11 cellular contexts compared by ENCODE assay signal in the genomic region with DNA sequence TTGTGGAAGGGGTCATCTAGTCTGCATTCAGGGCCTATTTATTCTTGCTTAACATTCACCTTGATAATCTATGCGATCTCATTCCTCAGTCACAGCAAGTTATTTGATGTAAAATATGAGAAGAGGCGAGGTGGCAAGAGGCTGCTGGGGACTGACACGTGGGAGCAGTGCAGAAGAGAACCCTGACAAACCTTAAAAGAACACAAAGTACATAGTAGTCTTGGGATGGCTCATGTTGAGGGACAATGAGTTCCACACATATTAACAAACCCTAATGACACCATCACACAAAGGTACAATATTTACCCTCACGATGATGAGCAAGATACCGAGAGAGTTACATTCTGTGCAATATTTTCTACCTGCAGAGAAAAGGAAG. TPM values are rescaled to one million over a fixed set of nuclear protein-coding genes. Genes with fewer than 3 reads are reported as not detected.
DNase-seq lines count a peak whose midpoint lies in the region; ATAC-seq and TF ChIP-seq lines count a peak whose summit lies in the region.
"Had no signal": no experiment of that assay in that cellular context is flagged by ENCODE, and none has a peak within 500 bp of the region (broad histone marks: within the 10 kb centered on the region; RNA-seq: fewer than 3 reads in every experiment).

No MANE protein-coding gene starts in this region.

- no peak overlapping the region for H3K4me3 Mint-ChIP-seq in mesothelial cell of epicardium

- H3K4me3 ChIP-seq in uterus, result no peak overlapping the region
- H3K4me3 ChIP-seq: testis had no signal

- peaks cover 0 to 5% of the 10 kb centered on the region in 2 donors for H3K36me3 Mint-ChIP-seq in activated naive CD4-positive, alpha-beta T cell treated with anti-CD3 and anti-CD28 coated beads, Interleukin-2, amount 50 U/mL, for 72 hours
- H3K36me3 Mint-ChIP-seq in mesothelial cell of epicardium, result no peaks in the 10 kb centered on the region

- H3K4me1 Mint-ChIP-seq in mesothelial cell of epicardium, result peaks cover 79% of the 10 kb centered on the region

- peak; percentile 32 for DNase-seq in stimulated activated CD4-positive, alpha-beta T cell treated with anti-CD3 and anti-CD28 coated beads, Interleukin-15, amount 100 ng/mL, for 24 hours
- no peak for DNase-seq in stimulated activated CD4-positive, alpha-beta T cell treated with anti-CD3 and anti-CD28 coated beads, Interleukin-12 subunit alpha, Interleukin-12 subunit beta, amount 100 ng/mL, for 4 hours
- DNase-seq in activated naive CD4-positive, alpha-beta T cell treated with anti-CD3 and anti-CD28 coated beads, Interleukin-2, amount 50 U/mL, for 72 hours (ENCODE audit: low spot score in 2 of 2), result no peak
- DNase-seq in mesothelial cell of epicardium (ENCODE audit: low spot score in 2 of 2, unreplicated experiment in 2 of 2) (no peak), uterus (no peak), left colon (no peak)
- DNase-seq: activated effector memory CD4-positive, alpha-beta T cell treated with Interleukin-2 at 50 U/mL for 16 hours; NCI-H1930; testis had no signal

- no peak for TF ChIP-seq CTCF in mesothelial cell of epicardium (IDR thresholded peaks at IDR 0.05; ENCODE audit: unreplicated experiment)
- TF ChIP-seq CTCF in uterus (IDR thresholded peaks at IDR 0.05), result no peak

- peak overlapping the region; percentile 71 to 78 for H3K27ac ChIP-seq in uterus

- H3K4me1 ChIP-seq in uterus, result peaks cover 0 to 3% of the 10 kb centered on the region in 2 donors

- H3K9me3 Mint-ChIP-seq in activated naive CD4-positive, alpha-beta T cell treated with anti-CD3 and anti-CD28 coated beads, Interleukin-2, amount 50 U/mL, for 72 hours, result no peaks in the 10 kb centered on the region
- H3K9me3 Mint-ChIP-seq in mesothelial cell of epicardium, result no peaks in the 10 kb centered on the region

- peak overlapping the region; percentile 96 to 99 for H3K27ac Mint-ChIP-seq in activated naive CD4-positive, alpha-beta T cell treated with anti-CD3 and anti-CD28 coated beads, Interleukin-2, amount 50 U/mL, for 72 hours
- peak overlapping the region; percentile 71 for H3K27ac Mint-ChIP-seq in mesothelial cell of epicardium

- no peaks in the 10 kb centered on the region for H3K27me3 Mint-ChIP-seq in mesothelial cell of epicardium (ENCODE audit: low read depth)

- peak in 1 of 2 donors; percentile 27 for ATAC-seq in activated naive CD4-positive, alpha-beta T cell treated with anti-CD3 and anti-CD28 coated beads, Interleukin-2, amount 50 U/mL, for 72 hours
- ATAC-seq in left colon (no peak), GM19023 (IDR thresholded peaks at IDR 0.05; ENCODE audit: unreplicated experiment) (no peak), HG03039 (IDR thresholded peaks at IDR 0.05; ENCODE audit: unreplicated experiment) (no peak)

- no peaks in the 10 kb centered on the region for H3K9me3 ChIP-seq in uterus
- H3K9me3 ChIP-seq: testis had no signal

- intact Hi-C loops in uterus (cut with DNase I; ENCODE audit: low total_unique reads) (no loop called here), left colon (cut with DNase I, micrococcal nuclease) (no loop called here)

- H3K27me3 ChIP-seq in uterus, result no peaks in the 10 kb centered on the region
- H3K27me3 ChIP-seq: testis had no signal

- no peaks in the 10 kb centered on the region for H3K36me3 ChIP-seq in uterus

- TF ChIP-seq POLR2A in uterus (IDR thresholded peaks at IDR 0.05), result no peak

RNA-seq across cellular contexts. Expression of gene MAML3, which starts 57.5 kb away (rescaled TPM):
- 1 to 10 TPM in 1 of 2 donors, under 1 TPM in 1; 0.70 to 1.0 TPM for total RNA-seq in activated naive CD4-positive, alpha-beta T cell treated with anti-CD3 and anti-CD28 coated beads, Interleukin-2, amount 50 U/mL, for 72 hours
- 24.8 to 26.9 TPM (median 26.0 TPM) in 3 replicates for total RNA-seq in mesothelial cell of epicardium
- 10 to 100 TPM in 2 of 4 donors, 1 to 10 TPM in 2; 2.4 to 50.5 (median 17.8) TPM for total RNA-seq in uterus
- total RNA-seq in left colon, result 10 to 100 TPM; 11.8 to 14.6 TPM
